1 cellular context compared by ENCODE assay signal in genomic region chr1:53107570-53108322, GRCh38.
A peak's percentile ranks its signal among the peaks of the same experiment; 100 is the strongest.
TF ChIP-seq lines count a peak whose summit lies in the region.

No MANE protein-coding gene starts in this region.

TF ChIP-seq in HepG2, 621 proteins besides CTCF, POLR2A, EP300 and RAD21 (continued from another document and continues in another):
- TF ChIP-seq ZNF280D (CRISPR knock-in tag; IDR thresholded peaks at IDR 0.05) (no peak), SRSF1 (optimal IDR thresholded peaks at IDR 0.05; ENCODE audit: low read depth, low read length) (no peak), ZNF354B (CRISPR knock-in tag; IDR thresholded peaks at IDR 0.05) (no peak), SNRNP70 (IDR thresholded peaks at IDR 0.05; ENCODE audit: low read depth, low read length) (no peak), ADNP (CRISPR knock-in tag; IDR thresholded peaks at IDR 0.05) (no peak), HES4 (CRISPR knock-in tag; IDR thresholded peaks at IDR 0.05; ENCODE audit: borderline replicate concordance) (no peak), HNF4A (CRISPR knock-in tag; IDR thresholded peaks at IDR 0.05) (peak; percentile 62), ATF4 (CRISPR knock-in tag; IDR thresholded peaks at IDR 0.05) (peak in 1 of 2 experiments; percentile 71; a peak in 2 of 4 replicates), ZNF766 (CRISPR knock-in tag; IDR thresholded peaks at IDR 0.05; ENCODE audit: borderline replicate concordance) (no peak), RBM39 (IDR thresholded peaks at IDR 0.05; ENCODE audit: low read depth, low read length, poor library complexity, severe bottlenecking) (no peak), MIER3 (CRISPR knock-in tag; IDR thresholded peaks at IDR 0.05; ENCODE audit: borderline replicate concordance) (peak; percentile 94; the same call in 1 of the 2 replicates), ETS1 (CRISPR knock-in tag; IDR thresholded peaks at IDR 0.05) (no peak), ZNF761 (CRISPR knock-in tag; conservative IDR thresholded peaks at IDR 0.05) (0 out of 2 replicates have a peak, but pooled peaks have one; percentile 30), ZNF512B (CRISPR knock-in tag; IDR thresholded peaks at IDR 0.05; ENCODE audit: borderline replicate concordance) (no peak), ZBTB2 (CRISPR knock-in tag; IDR thresholded peaks at IDR 0.05; ENCODE audit: low read depth) (no peak), HNRNPLL (IDR thresholded peaks at IDR 0.05; ENCODE audit: low read depth, low read length, poor library complexity, severe bottlenecking) (no peak), ZNF101 (CRISPR knock-in tag; IDR thresholded peaks at IDR 0.05; ENCODE audit: borderline replicate concordance, low read depth) (no peak), TBX3 (IDR thresholded peaks at IDR 0.05; ENCODE audit: borderline replicate concordance) (peak; percentile 94), CBX5 (CRISPR knock-in tag; IDR thresholded peaks at IDR 0.05; ENCODE audit: borderline replicate concordance) (0 out of 2 replicates have a peak, but pooled peaks have one; percentile 65), ZMYM2 (CRISPR knock-in tag; IDR thresholded peaks at IDR 0.05) (peak; percentile 53; the same call in 1 of the 2 replicates), HDAC1 (CRISPR knock-in tag; IDR thresholded peaks at IDR 0.05) (peak; percentile 88), MLXIP (CRISPR knock-in tag; IDR thresholded peaks at IDR 0.05; ENCODE audit: borderline replicate concordance) (no peak), E2F1 (CRISPR knock-in tag; IDR thresholded peaks at IDR 0.05) (no peak), SATB2 (CRISPR knock-in tag; IDR thresholded peaks at IDR 0.05) (no peak), GTF3A (CRISPR knock-in tag; conservative IDR thresholded peaks at IDR 0.05) (no peak), AKNA (CRISPR knock-in tag; IDR thresholded peaks at IDR 0.05; ENCODE audit: borderline replicate concordance) (no peak), MTA1 (CRISPR knock-in tag; IDR thresholded peaks at IDR 0.05; ENCODE audit: borderline replicate concordance) (no peak; the same call in 1 of the 2 replicates), HNRNPH1 (optimal IDR thresholded peaks at IDR 0.05; ENCODE audit: low read depth, low read length) (no peak), PAF1 (CRISPR knock-in tag; IDR thresholded peaks at IDR 0.05) (no peak), PHB2 (IDR thresholded peaks at IDR 0.05; ENCODE audit: partially characterized antibody) (no peak), ZNF556 (CRISPR knock-in tag; IDR thresholded peaks at IDR 0.05; ENCODE audit: borderline replicate concordance) (peak; percentile 46; the same call in 1 of the 2 replicates), ZNF670 (CRISPR knock-in tag; IDR thresholded peaks at IDR 0.05; ENCODE audit: borderline replicate concordance) (no peak), UBTF (CRISPR knock-in tag; IDR thresholded peaks at IDR 0.05) (no peak)
